ENCODE assay signal across 1 cellular context in the genomic region with DNA sequence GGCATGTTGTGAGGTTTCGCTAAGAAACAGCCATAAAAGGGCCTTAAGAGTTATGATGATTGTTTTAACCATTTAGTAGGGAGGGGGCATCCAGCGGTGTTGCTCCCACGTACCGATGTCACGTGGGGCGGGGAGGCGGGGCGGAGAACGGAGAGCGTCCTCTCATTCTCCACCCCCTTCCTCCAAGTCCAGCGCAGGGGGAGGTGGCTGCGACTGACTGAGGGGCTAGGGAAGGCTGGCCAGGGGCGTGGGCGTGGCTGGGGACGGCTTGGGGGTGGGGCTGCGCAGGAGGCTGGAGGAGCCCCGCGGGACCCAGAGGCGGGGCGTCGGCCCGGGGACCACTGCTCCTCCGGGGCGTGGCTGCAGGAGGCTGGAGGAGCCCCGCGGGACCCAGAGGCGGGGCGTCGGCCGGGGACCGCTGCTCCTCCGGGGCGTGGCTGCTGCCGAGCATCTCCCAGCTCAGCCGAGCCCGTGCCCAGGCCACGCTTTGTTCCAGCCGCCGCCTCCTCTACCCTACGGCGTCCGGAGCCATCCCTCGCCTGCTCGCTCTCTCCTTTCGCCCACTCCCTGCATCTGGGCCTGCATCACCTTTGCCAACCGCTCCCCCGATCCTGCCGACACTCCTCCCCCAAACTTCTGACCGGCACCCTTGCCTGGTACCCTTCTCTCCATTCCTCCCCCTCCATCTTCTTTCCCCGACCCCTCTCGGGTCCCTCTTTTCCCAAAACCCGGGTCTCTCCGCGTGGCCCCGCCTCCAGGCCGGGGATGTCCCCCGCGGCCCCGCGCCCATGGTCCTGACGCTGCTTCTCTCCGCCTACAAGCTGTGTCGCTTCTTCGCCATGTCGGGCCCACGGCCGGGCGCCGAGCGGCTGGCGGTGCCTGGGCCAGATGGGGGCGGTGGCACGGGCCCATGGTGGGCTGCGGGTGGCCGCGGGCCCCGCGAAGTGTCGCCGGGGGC.
TF ChIP-seq lines count a peak whose summit lies in the region.

A gene (plus strand): TSS at position 450 of the 958 bp plus-strand sequence. CDS start 339 bp downstream, at position 789.

TF ChIP-seq in HEK293, 187 proteins besides CTCF, POLR2A, EP300 and RAD21 (continued from another document):
- TF ChIP-seq, protein P1, sequence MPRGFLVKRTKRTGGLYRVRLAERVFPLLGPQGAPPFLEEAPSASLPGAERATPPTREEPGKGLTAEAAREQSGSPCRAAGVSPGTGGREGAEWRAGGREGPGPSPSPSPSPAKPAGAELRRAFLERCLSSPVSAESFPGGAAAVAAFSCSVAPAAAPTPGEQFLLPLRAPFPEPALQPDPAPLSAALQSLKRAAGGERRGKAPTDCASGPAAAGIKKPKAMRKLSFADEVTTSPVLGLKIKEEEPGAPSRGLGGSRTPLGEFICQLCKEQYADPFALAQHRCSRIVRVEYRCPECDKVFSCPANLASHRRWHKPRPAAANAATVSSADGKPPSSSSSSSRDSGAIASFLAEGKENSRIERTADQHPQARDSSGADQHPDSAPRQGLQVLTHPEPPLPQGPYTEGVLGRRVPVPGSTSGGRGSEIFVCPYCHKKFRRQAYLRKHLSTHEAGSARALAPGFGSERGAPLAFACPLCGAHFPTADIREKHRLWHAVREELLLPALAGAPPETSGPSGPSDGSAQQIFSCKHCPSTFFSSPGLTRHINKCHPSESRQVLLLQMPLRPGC (tag by site-specific recombination; IDR thresholded peaks at IDR 0.05): peak; percentile 48; the same call in 1 of the 2 replicates
- TF ChIP-seq ZNF777 (tag by site-specific recombination; IDR thresholded peaks at IDR 0.05; ENCODE audit: borderline replicate concordance) (peak; percentile 76; the same call in 1 of the 2 replicates), ZNF629 (tag by site-specific recombination; IDR thresholded peaks at IDR 0.05) (peak; percentile 25; the same call in 1 of the 2 replicates), SP2 (tag by site-specific recombination; IDR thresholded peaks at IDR 0.05) (peak; percentile 84), PRDM1 (tag by site-specific recombination; IDR thresholded peaks at IDR 0.05) (no peak), OVOL3 (tag by site-specific recombination; IDR thresholded peaks at IDR 0.05) (peak; percentile 54), ZBTB7A (tag by site-specific recombination; IDR thresholded peaks at IDR 0.05; ENCODE audit: low read depth) (0 out of 2 replicates have a peak, but pooled peaks have one; percentile 33), ZNF76 (tag by site-specific recombination; IDR thresholded peaks at IDR 0.05; ENCODE audit: borderline replicate concordance, low read depth) (peak; percentile 82), SP7 (tag by site-specific recombination; IDR thresholded peaks at IDR 0.05) (peak; percentile 47), ZNF302 (tag by site-specific recombination; IDR thresholded peaks at IDR 0.05; ENCODE audit: low read depth) (0 out of 2 replicates have a peak, but pooled peaks have one; percentile 23), ZNF549 (tag by site-specific recombination; IDR thresholded peaks at IDR 0.05) (no peak)
- TF ChIP-seq, protein P2, sequence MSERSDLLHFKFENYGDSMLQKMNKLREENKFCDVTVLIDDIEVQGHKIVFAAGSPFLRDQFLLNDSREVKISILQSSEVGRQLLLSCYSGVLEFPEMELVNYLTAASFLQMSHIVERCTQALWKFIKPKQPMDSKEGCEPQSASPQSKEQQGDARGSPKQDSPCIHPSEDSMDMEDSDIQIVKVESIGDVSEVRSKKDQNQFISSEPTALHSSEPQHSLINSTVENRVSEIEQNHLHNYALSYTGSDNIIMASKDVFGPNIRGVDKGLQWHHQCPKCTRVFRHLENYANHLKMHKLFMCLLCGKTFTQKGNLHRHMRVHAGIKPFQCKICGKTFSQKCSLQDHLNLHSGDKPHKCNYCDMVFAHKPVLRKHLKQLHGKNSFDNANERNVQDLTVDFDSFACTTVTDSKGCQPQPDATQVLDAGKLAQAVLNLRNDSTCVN (tag by site-specific recombination; optimal IDR thresholded peaks at IDR 0.05): peak; percentile 93
- TF ChIP-seq, protein P3, sequence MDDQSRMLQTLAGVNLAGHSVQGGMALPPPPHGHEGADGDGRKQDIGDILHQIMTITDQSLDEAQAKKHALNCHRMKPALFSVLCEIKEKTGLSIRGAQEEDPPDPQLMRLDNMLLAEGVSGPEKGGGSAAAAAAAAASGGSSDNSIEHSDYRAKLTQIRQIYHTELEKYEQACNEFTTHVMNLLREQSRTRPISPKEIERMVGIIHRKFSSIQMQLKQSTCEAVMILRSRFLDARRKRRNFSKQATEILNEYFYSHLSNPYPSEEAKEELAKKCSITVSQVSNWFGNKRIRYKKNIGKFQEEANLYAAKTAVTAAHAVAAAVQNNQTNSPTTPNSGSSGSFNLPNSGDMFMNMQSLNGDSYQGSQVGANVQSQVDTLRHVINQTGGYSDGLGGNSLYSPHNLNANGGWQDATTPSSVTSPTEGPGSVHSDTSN (CRISPR knock-in tag; IDR thresholded peaks at IDR 0.05): peak; percentile 70
- TF ChIP-seq, protein P4, sequence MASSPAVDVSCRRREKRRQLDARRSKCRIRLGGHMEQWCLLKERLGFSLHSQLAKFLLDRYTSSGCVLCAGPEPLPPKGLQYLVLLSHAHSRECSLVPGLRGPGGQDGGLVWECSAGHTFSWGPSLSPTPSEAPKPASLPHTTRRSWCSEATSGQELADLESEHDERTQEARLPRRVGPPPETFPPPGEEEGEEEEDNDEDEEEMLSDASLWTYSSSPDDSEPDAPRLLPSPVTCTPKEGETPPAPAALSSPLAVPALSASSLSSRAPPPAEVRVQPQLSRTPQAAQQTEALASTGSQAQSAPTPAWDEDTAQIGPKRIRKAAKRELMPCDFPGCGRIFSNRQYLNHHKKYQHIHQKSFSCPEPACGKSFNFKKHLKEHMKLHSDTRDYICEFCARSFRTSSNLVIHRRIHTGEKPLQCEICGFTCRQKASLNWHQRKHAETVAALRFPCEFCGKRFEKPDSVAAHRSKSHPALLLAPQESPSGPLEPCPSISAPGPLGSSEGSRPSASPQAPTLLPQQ (tag by site-specific recombination; IDR thresholded peaks at IDR 0.05): peak; percentile 60; the same call in 1 of the 2 replicates
